In genomic region chr13:110715395-110716234, GRCh38 we compare ENCODE assay signal across 8 cellular contexts. TPM values are rescaled to one million over a fixed set of nuclear protein-coding genes. Genes with fewer than 3 reads are reported as not detected.
DNase-seq lines count a peak whose midpoint lies in the region; ATAC-seq, FAIRE-seq and TF ChIP-seq lines count a peak whose summit lies in the region.

No MANE protein-coding gene starts in this region.

- H3K4me1 ChIP-seq in adrenal gland (replicated peaks in 1 of 2), result peaks cover 6 to 30% of the 10 kb centered on the region in 2 donors
- peaks cover 0 to 4% of the 10 kb centered on the region in 2 experiments for H3K4me1 ChIP-seq in trophoblast cell (ENCODE audit: control insufficient read depth in 1 of 2, insufficient read depth in 2 of 2, low read length in 2 of 2)
- peaks cover 11 to 34% (median 30%) of the 10 kb centered on the region in 4 donors for H3K4me1 ChIP-seq in transverse colon

- peak overlapping the region; percentile 17 for H4K8ac ChIP-seq in trophoblast cell (ENCODE audit: low read depth, low read length)

- TF ChIP-seq EP300 in transverse colon (IDR thresholded peaks at IDR 0.05; ENCODE audit: low read depth), result no peak

- no peak; the same call in 1 of the 2 replicates for TF ChIP-seq POLR2A in GM12892 (IDR thresholded peaks at IDR 0.05; ENCODE audit: low read depth, low read length)
- peak; percentile 50 to 83 for TF ChIP-seq POLR2A in adrenal gland (IDR thresholded peaks at IDR 0.05)
- no peak for TF ChIP-seq POLR2A in transverse colon (IDR thresholded peaks at IDR 0.05)

- peak overlapping the region; percentile 96 for H3K4ac ChIP-seq in trophoblast cell (ENCODE audit: low read depth, low read length)

- peak overlapping the region; percentile 76 to 87 (median 82) for H3K4me3 ChIP-seq in adrenal gland
- peak overlapping the region; percentile 98 for H3K4me3 ChIP-seq in trophoblast cell (ENCODE audit: low read depth, low read length)
- H3K4me3 ChIP-seq in transverse colon, result peak overlapping the region; percentile 47 to 92 (median 85)

- peak overlapping the region; percentile 77 for H3K9ac ChIP-seq in trophoblast cell (ENCODE audit: low read length)

- H2BK120ac ChIP-seq in trophoblast cell (ENCODE audit: insufficient read depth, low read length, poor library complexity), result peak overlapping the region; percentile 63

- peaks cover 33% of the 10 kb centered on the region for H3K79me2 ChIP-seq in trophoblast cell (ENCODE audit: control insufficient read depth, insufficient read depth, low read length, poor library complexity)

- H3K9me3 ChIP-seq in adrenal gland (replicated peaks in 1 of 3) (no peaks in the 10 kb centered on the region), trophoblast cell (ENCODE audit: insufficient read depth, low read depth, low read length) (no peaks in the 10 kb centered on the region), transverse colon (no peaks in the 10 kb centered on the region)

- peak overlapping the region; percentile 92 for H3K14ac ChIP-seq in trophoblast cell (ENCODE audit: low read length)

- peak overlapping the region; percentile 76 for H3K18ac ChIP-seq in trophoblast cell (ENCODE audit: low read length)

- intact Hi-C loops in adrenal gland (cut with DNase I), result loop anchor here in 1 of 2 donors (10.0 kb wide), 2 partner anchors 109 to 199 kb away; partner anchors contain the start of gene ANKRD10
- intact Hi-C loops in cardiac septum (cut with DNase I), result loop anchor here (1.0 to 5.0 kb wide), 2 partner anchors 102 to 199 kb away; no protein-coding TSS in a partner anchor
- intact Hi-C loops in transverse colon (cut with DNase I; ENCODE audit: low total_unique reads), result no loop called here

- H3K79me1 ChIP-seq in trophoblast cell (ENCODE audit: low read length), result peaks cover 28% of the 10 kb centered on the region

- in situ Hi-C loops in transverse colon (cut with MboI; ENCODE audit: low pct_ligation_motif_present in 1 of 4, low pct_unique_long_range_greater_than_20kb in 1 of 4, low sequenced_read_pairs in 3 of 4), result loop anchor here in 2 of 4 donors (25.0 kb wide), 3 partner anchors 103 to 447 kb away; partner anchors contain the start of genes ANKRD10 (in 2 of the 2) and NAXD (in 1 of the 2)

- peak overlapping the region; percentile 88 for H3K4me2 ChIP-seq in trophoblast cell (ENCODE audit: low read length)

- H4K12ac ChIP-seq in trophoblast cell (ENCODE audit: low read depth, low read length), result peak overlapping the region; percentile 54

- H3K27me3 ChIP-seq in adrenal gland (no peaks in the 10 kb centered on the region), trophoblast cell (ENCODE audit: insufficient read depth, low read length) (no peaks in the 10 kb centered on the region), transverse colon (no peaks in the 10 kb centered on the region)

- no peak overlapping the region for H2BK12ac ChIP-seq in trophoblast cell (ENCODE audit: low read length)

- peak overlapping the region; percentile 79 for H2AFZ ChIP-seq in trophoblast cell (ENCODE audit: insufficient read depth, low read length, poor library complexity)

- H4K91ac ChIP-seq in trophoblast cell (ENCODE audit: low read depth, low read length), result peak overlapping the region; percentile 55

- WGBS in adrenal gland, 4 donors, result 0 to 1% (median 1%) methylated on average over 20 to 73 of the region's 73 CpGs
- WGBS in trophoblast cell (ENCODE audit: extremely low coverage, insufficient coverage, insufficient read length), result no CpG with 5 or more reads among the region's 73 CpGs
- 1% methylated on average over 72 of the region's 73 CpGs; no CpG with 5 or more reads in 1 of the 2 donors for WGBS in transverse colon (ENCODE audit: low coverage in 1 of 2), 2 donors

- H2AK5ac ChIP-seq in trophoblast cell (ENCODE audit: low read length), result no peak overlapping the region

- H3K23ac ChIP-seq in trophoblast cell (ENCODE audit: low read length), result no peak overlapping the region

- peak overlapping the region; percentile 71 for H2BK5ac ChIP-seq in trophoblast cell (ENCODE audit: low read depth, low read length, poor library complexity)

- TF ChIP-seq CTCF in adrenal gland (IDR thresholded peaks at IDR 0.05), result peak in 2 of 6 experiments; percentile 25 to 38
- peak in 2 of 5 experiments; percentile 20 to 46 for TF ChIP-seq CTCF in transverse colon (IDR thresholded peaks at IDR 0.05)

- peak overlapping the region; percentile 95 to 100 (median 99) for H3K27ac ChIP-seq in adrenal gland
- peak overlapping the region; percentile 58 for H3K27ac ChIP-seq in trophoblast cell (ENCODE audit: low read depth, low read length)
- H3K27ac ChIP-seq in transverse colon, result peak overlapping the region; percentile 99 to 100 (median 100)

- H3K36me3 ChIP-seq in adrenal gland (replicated peaks in 1 of 2) (no peaks in the 10 kb centered on the region), trophoblast cell (ENCODE audit: control insufficient read depth in 1 of 2, insufficient read depth in 2 of 2, low read length in 2 of 2) (peaks cover 8 to 10% of the 10 kb centered on the region in 2 experiments), transverse colon (peaks cover 0 to 10% (median 0%) of the 10 kb centered on the region in 4 donors)

- ATAC-seq in HG02852 (IDR thresholded peaks at IDR 0.05; ENCODE audit: unreplicated experiment), result peak; percentile 60

- FAIRE-seq in GM12892 (lab: Jason Lieb, UNC), result peak; percentile 98

- DNase-seq in GM12892 (ENCODE audit: insufficient read length), result peak; percentile 94
- peak; percentile 99 for DNase-seq in NCI-H1436 (lab: John Stamatoyannopoulos, UW)
- DNase-seq in T follicular helper cell (ENCODE audit: low read depth), result peak; percentile 94
- peak; percentile 97 to 100 (median 99) for DNase-seq in adrenal gland
- peak; percentile 99 for DNase-seq in cardiac septum (ENCODE audit: low spot score)
- DNase-seq in trophoblast cell, result peak; percentile 99
- DNase-seq in transverse colon, result peak; percentile 98

RNA-seq across cellular contexts. Expression of gene ING1, which starts 2.1 kb away (rescaled TPM):
- 14.6 TPM for polyA plus RNA-seq in GM12892 (2012; ENCODE audit: missing spikeins)
- total RNA-seq in adrenal gland (10 to 100 TPM in 4 of 8 donors, 1 to 10 TPM in 4; 7.2 to 28.6 (median 10.0) TPM), cardiac septum (6.6 TPM), transverse colon (10 to 100 TPM; 14.9 to 35.5 (median 25.8) TPM)
- polyA plus RNA-seq in adrenal gland, result 1 to 10 TPM; 4.3 to 8.8 (median 8.8) TPM
- polyA plus RNA-seq in trophoblast cell (2013), result 21.1 and 21.2 TPM in 2 replicates

RNA-seq across cellular contexts. Expression of gene CARS2, which starts 9.7 kb away (rescaled TPM):
- polyA plus RNA-seq in GM12892 (2012; ENCODE audit: missing spikeins), result 77.9 TPM
- 10 to 100 TPM; 38.5 to 87.1 (median 57.2) TPM for total RNA-seq in adrenal gland
- 100 to 1,000 TPM in 2 of 3 donors, 10 to 100 TPM in 1; 54.3 to 254 (median 169) TPM for polyA plus RNA-seq in adrenal gland
- 48.3 TPM for total RNA-seq in cardiac septum
- polyA plus RNA-seq in trophoblast cell (2013), result 31.3 and 31.8 TPM in 2 replicates
- total RNA-seq in transverse colon, result 100 to 1,000 TPM in 1 of 4 donors, 10 to 100 TPM in 3; 35.2 to 152 (median 56.2) TPM

Comparison
In these comparisons a context has a peak if more than half of its experiments do, and no peak if none do; other contexts are left out.
1. Peak in every context shown above with its lines: DNase-seq, ATAC-seq, H3K4me3 ChIP-seq and H3K27ac ChIP-seq.
2. POLR2A ChIP-seq: peak in adrenal gland (2 of 2); none in GM12892 (single experiment) and transverse colon (single experiment).